In genomic region chr17:5078106-5079028, GRCh38 we compare ENCODE assay signal across 8 cellular contexts. TPM values are rescaled to one million over a fixed set of nuclear protein-coding genes. Genes with fewer than 3 reads are reported as not detected.
DNase-seq lines count a peak whose midpoint lies in the region; ATAC-seq and TF ChIP-seq lines count a peak whose summit lies in the region.

TSS of gene ZFP3 (plus strand) at chr17:5078467. CDS start at chr17:5091505, 13,038 bp downstream.

- no peak for TF ChIP-seq EP300 in ovary (IDR thresholded peaks at IDR 0.05)

- H3K4me3 ChIP-seq in PC-3 (ENCODE audit: low read length) = peak within 1 kb of the TSS; percentile 72
- H3K4me3 ChIP-seq in ovary = peak within 1 kb of the TSS; percentile 63

- no peaks in the 10 kb centered on the region for H4K20me1 ChIP-seq in PC-3 (ENCODE audit: low read length)

- H3K4me2 ChIP-seq in PC-3 (ENCODE audit: low read length) = peak within 1 kb of the TSS; percentile 84

- TF ChIP-seq CTCF in PC-3 (conservative IDR thresholded peaks at IDR 0.05; ENCODE audit: low read depth, low read length) = no peak
- no peak for TF ChIP-seq CTCF in ovary (IDR thresholded peaks at IDR 0.05)

- 0 out of 2 replicates have a peak, but pooled peaks cover 5% of the 10 kb centered on the region for H3K9me3 ChIP-seq in PC-3 (ENCODE audit: low read length)
- H3K9me3 ChIP-seq in ovary = no peaks in the 10 kb centered on the region

- WGBS in ovary, 3 donors = 1% methylated on average over 56 to 75 of the region's 75 CpGs

- H3K27me3 ChIP-seq in PC-3 (ENCODE audit: low read length) (no peaks in the 10 kb centered on the region), ovary (no peaks in the 10 kb centered on the region)

- DNase-seq in AG20443 (ENCODE audit: low spot score) = peak; percentile 94
- peak; percentile 52 for DNase-seq in PC-3
- peak; percentile 62 for DNase-seq in activated gamma-delta T cell (lab: John Stamatoyannopoulos, UW)
- peak; percentile 62 for DNase-seq in foreskin melanocyte
- DNase-seq in ovary = peak; percentile 69 to 87 (median 75)

- no peaks in the 10 kb centered on the region for H3F3A ChIP-seq in PC-3 (ENCODE audit: low read length, unreplicated experiment)

- H3K79me2 ChIP-seq in PC-3 (ENCODE audit: low read length) = no peaks in the 10 kb centered on the region

- H3K27ac ChIP-seq in PC-3 (ENCODE audit: low read length) (no peak within 1 kb of the TSS), ovary (peak within 1 kb of the TSS; percentile 7 to 41), temporal lobe (ENCODE audit: low read depth, low read length) (peak within 1 kb of the TSS; percentile 61)

- TF ChIP-seq POLR2A in GM19099 (IDR thresholded peaks at IDR 0.05; ENCODE audit: extremely low read depth, insufficient read length, low read depth) (peak; percentile 90), ovary (IDR thresholded peaks at IDR 0.05) (no peak)

- H3K9me2 ChIP-seq in PC-3 (replicated peaks; ENCODE audit: low read length) = no peaks in the 10 kb centered on the region

- H3K36me3 ChIP-seq in PC-3 (ENCODE audit: low read depth, low read length) (no peaks in the 10 kb centered on the region; the same call in 1 of the 2 replicates), ovary (no peaks in the 10 kb centered on the region)

- CTCF ChIA-PET in PC-3 (lab: Charles Lee) = no interaction called here

- peak within 1 kb of the TSS; percentile 48 for H3K9ac ChIP-seq in PC-3 (ENCODE audit: low read length)

- peak within 1 kb of the TSS; percentile 98 for H2AFZ ChIP-seq in PC-3 (ENCODE audit: low read length)

- peak; percentile 48 for ATAC-seq in HG03457 (IDR thresholded peaks at IDR 0.05; ENCODE audit: unreplicated experiment)
- ATAC-seq in PC-3 = peak; percentile 75

- H3K4me1 ChIP-seq in PC-3 (ENCODE audit: insufficient read depth, low read length) = no peaks in the 10 kb centered on the region; the same call in 1 of the 2 replicates
- H3K4me1 ChIP-seq in ovary (ENCODE audit: insufficient read depth) = peaks cover 2% of the 10 kb centered on the region

- TSS peak; percentile 72 for BruUV-seq in PC-3 (replicated peaks; lab: Mats Ljungman, UMichigan)

- intact Hi-C loops in PC-3 (cut with micrococcal nuclease) (no loop called here), ovary (cut with DNase I) (no loop called here)

- POLR2A ChIA-PET in PC-3 (lab: Charles Lee; ENCODE audit: unreplicated experiment) = no interaction called here

RNA-seq across cellular contexts. Expression of gene ZFP3, which starts in this region (rescaled TPM):
- total RNA-seq in PC-3 (2014; rRNA removed) (0.58 and 0.84 TPM in 2 replicates), ovary (1 to 10 TPM; 3.6 to 8.4 (median 7.6) TPM), temporal lobe (7.9 TPM)
- polyA plus RNA-seq in ovary = 1 to 10 TPM; 3.3 to 6.5 TPM

Comparison
In these comparisons a context has a peak if more than half of its experiments do, and no peak if none do; other contexts are left out.
1. Peak in DNase-seq, ATAC-seq, H3K4me3 ChIP-seq, H3K9ac ChIP-seq and H3K4me2 ChIP-seq in PC-3; RNA of the gene not detected or under 1 TPM.